20 cellular contexts compared by ENCODE assay signal in the genomic region with DNA sequence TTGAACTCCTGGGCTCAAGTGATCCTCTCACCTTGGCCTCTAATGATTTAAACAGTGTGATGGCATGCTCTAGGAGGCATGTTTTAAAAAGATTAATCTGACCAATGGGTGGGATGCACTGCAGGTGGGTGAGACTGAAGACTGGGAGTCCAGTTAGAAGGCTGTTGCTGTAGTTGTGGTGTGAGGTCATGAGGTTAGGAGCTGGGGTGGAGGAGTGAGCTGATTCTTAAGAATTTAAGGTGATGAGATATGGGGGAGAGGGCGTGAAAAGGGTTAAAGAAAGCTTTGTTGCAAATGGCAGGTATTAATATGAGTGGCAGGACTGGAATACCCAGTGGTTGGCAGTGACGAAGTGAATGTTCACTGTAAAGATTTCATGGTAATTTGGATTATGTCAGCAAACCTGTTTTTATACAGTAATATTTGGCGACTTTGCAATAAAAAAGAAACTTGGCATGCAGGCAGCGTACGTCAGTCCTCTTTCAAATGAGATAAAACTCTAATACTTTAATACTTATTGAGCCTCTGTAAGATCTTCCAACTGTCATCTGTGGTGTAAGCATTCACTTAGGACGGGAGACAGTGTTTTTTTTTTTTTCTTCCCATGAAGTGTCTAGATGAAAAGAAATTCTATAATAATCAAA.
DNase-seq lines count a peak whose midpoint lies in the region; ATAC-seq, FAIRE-seq and TF ChIP-seq lines count a peak whose summit lies in the region.
"Had no signal": no experiment of that assay in that cellular context is flagged by ENCODE, and none has a peak within 500 bp of the region (broad histone marks: within the 10 kb centered on the region; RNA-seq: fewer than 3 reads in every experiment).

No MANE protein-coding gene starts in this region.

- H3K4me3 ChIP-seq in K562, result no peak overlapping the region
- H3K4me3 ChIP-seq in smooth muscle cell, result no peak overlapping the region

- H3K9me1 ChIP-seq in K562 (ENCODE audit: control insufficient read depth, insufficient read depth, low read length), result no peaks in the 10 kb centered on the region

- no peak overlapping the region for H3K4me2 ChIP-seq in K562 (ENCODE audit: insufficient read depth, low read length)
- peak overlapping the region; percentile 31 for H3K4me2 ChIP-seq in smooth muscle cell

- H3K27me3 ChIP-seq in K562 (ENCODE audit: control insufficient read depth in 2 of 2, insufficient read depth in 2 of 2, low read length in 2 of 2) (no peaks in the 10 kb centered on the region), smooth muscle cell (ENCODE audit: low read depth) (no peaks in the 10 kb centered on the region)

- no peaks in the 10 kb centered on the region for H4K20me1 ChIP-seq in K562 (replicated peaks; ENCODE audit: control insufficient read depth, insufficient read depth, low read length)
- no peaks in the 10 kb centered on the region for H4K20me1 ChIP-seq in smooth muscle cell (ENCODE audit: low read depth)

- H3K9me3 ChIP-seq in K562 (replicated peaks; ENCODE audit: control insufficient read depth, insufficient read depth, low read depth, low read length), result 0 out of 2 replicates have a peak, but pooled peaks cover 3% of the 10 kb centered on the region
- no peaks in the 10 kb centered on the region for H3K9me3 ChIP-seq in smooth muscle cell (replicated peaks; ENCODE audit: low read depth)

- H3K4me3 Mint-ChIP-seq in nephron, result no peak overlapping the region
- H3K4me3 Mint-ChIP-seq: B cell; CD4-positive, alpha-beta T cell; HFFc6 had no signal

- FAIRE-seq in K562 (lab: Jason Lieb, UNC), result no peak
- FAIRE-seq: H54 had no signal

- BruUV-seq in K562 (replicated peaks; lab: Mats Ljungman, UMichigan), result no TSS peak

- H3K27ac ChIP-seq in K562 (ENCODE audit: extremely low read depth, low read depth, low read length) (no peak overlapping the region), smooth muscle cell (ENCODE audit: low read depth) (peak overlapping the region; percentile 29)

- ATAC-seq in K562 (no peak), HG02981 (IDR thresholded peaks at IDR 0.05; ENCODE audit: unreplicated experiment) (no peak), GM19467 (IDR thresholded peaks at IDR 0.05; ENCODE audit: unreplicated experiment) (no peak)

- H2AFZ ChIP-seq in K562 (ENCODE audit: low read depth, low read length) (no peak overlapping the region), smooth muscle cell (ENCODE audit: low read depth) (no peak overlapping the region)

- intact Hi-C loops in K562 (cut with micrococcal nuclease), result no loop called here

- TF ChIP-seq CTCF in K562 (IDR thresholded peaks at IDR 0.05 in 2 of 3, conservative IDR thresholded peaks at IDR 0.05 in 1 of 3; ENCODE audit: insufficient read depth in 2 of 3, low read depth in 1 of 3, low read length in 3 of 3), result no peak
- TF ChIP-seq CTCF in nephron (IDR thresholded peaks at IDR 0.05; ENCODE audit: unreplicated experiment in 3 of 3), result no peak
- TF ChIP-seq CTCF in smooth muscle cell (IDR thresholded peaks at IDR 0.05; ENCODE audit: borderline replicate concordance, insufficient read depth, poor library complexity, severe bottlenecking), result no peak

- no peaks in the 10 kb centered on the region for H3K36me3 Mint-ChIP-seq in nephron (ENCODE audit: low read depth)

- H3K9ac ChIP-seq in K562 (ENCODE audit: insufficient read depth in 1 of 2, low read depth in 2 of 2, low read length in 2 of 2) (no peak overlapping the region), smooth muscle cell (ENCODE audit: low read depth) (no peak overlapping the region)

- peaks cover 16% of the 10 kb centered on the region for H3K4me1 Mint-ChIP-seq in nephron
- H3K4me1 Mint-ChIP-seq: B cell had no signal

- peaks cover 9% of the 10 kb centered on the region for H3K9me3 Mint-ChIP-seq in nephron
- H3K9me3 Mint-ChIP-seq: HFFc6 had no signal

- H3F3A ChIP-seq in smooth muscle cell (ENCODE audit: low read depth), result no peaks in the 10 kb centered on the region

- CTCF ChIA-PET in K562 (lab: Yijun Ruan, JAX; ENCODE audit: low intra/inter-chr PET ratio), result no interaction called here

- in situ Hi-C loops in K562 (cut with MboI), result no loop called here

- no peak for TF ChIP-seq RAD21 in K562 (CRISPR knock-in tag; conservative IDR thresholded peaks at IDR 0.05 in 1 of 2, IDR thresholded peaks at IDR 0.05 in 1 of 2)

- no peaks in the 10 kb centered on the region for H3K27me3 Mint-ChIP-seq in nephron (ENCODE audit: low read depth)
- H3K27me3 Mint-ChIP-seq: B cell; CD4-positive, alpha-beta T cell had no signal

- H3K36me3 ChIP-seq in K562 (ENCODE audit: control insufficient read depth, insufficient read depth, low read length) (no peaks in the 10 kb centered on the region), smooth muscle cell (ENCODE audit: low read depth) (no peaks in the 10 kb centered on the region)

- no peak for TF ChIP-seq EP300 in K562 (IDR thresholded peaks at IDR 0.05; ENCODE audit: low read length)

- POLR2A ChIA-PET in K562 (lab: Yijun Ruan, JAX), result no interaction called here

- TF ChIP-seq POLR2A in K562 (conservative IDR thresholded peaks at IDR 0.05), result no peak

- DNase-seq in NCI-H82 treated with DMSO at 0.1 percent for 48 hours (lab: John Stamatoyannopoulos, UW; ENCODE audit: unreplicated experiment) (peak; percentile 83), K562 (ENCODE audit: extremely low read depth in 1 of 4, low spot score in 3 of 4) (no peak), smooth muscle cell (lab: John Stamatoyannopoulos, UW; ENCODE audit: unreplicated experiment) (no peak)
- no peak for DNase-seq in activated T-cell treated with anti-CD3 and anti-CD28 coated beads, Interleukin-2, amount 50 U/mL, for 48 hours
- DNase-seq: ACHN; CD4-positive, alpha-beta T cell; DMS53; HFFc6; IMR-90; Kasumi-1; NCI-H1105; NCI-H1694; NCI-H226; NCI-H526 treated with DMSO at 0.1 percent for 48 hours; NK-92 treated with Interleukin-12 subunit alpha and Interleukin-12 subunit beta, amount 100 ng/mL, for 24 hours had no signal

- peak overlapping the region; percentile 12 to 22 (median 20) for H3K27ac Mint-ChIP-seq in nephron
- H3K27ac Mint-ChIP-seq: B cell; CD4-positive, alpha-beta T cell; HFFc6 had no signal

- H3K79me2 ChIP-seq in K562 (ENCODE audit: control insufficient read depth, insufficient read depth, low read length) (no peaks in the 10 kb centered on the region), smooth muscle cell (ENCODE audit: low read depth) (no peaks in the 10 kb centered on the region)

- H3K4me1 ChIP-seq in K562 (replicated peaks in 1 of 2; ENCODE audit: control insufficient read depth in 2 of 2, insufficient read depth in 2 of 2, low read length in 2 of 2), result peaks cover 4 to 28% of the 10 kb centered on the region in 2 experiments; a peak in 3 of 5 replicates
- H3K4me1 ChIP-seq in smooth muscle cell (ENCODE audit: low read depth), result no peaks in the 10 kb centered on the region

- WGBS in K562 (ENCODE audit: insufficient coverage, low coverage, missing lambda C conversion rate), result 46% methylated on average over 6 of the region's 6 CpGs
- WGBS in smooth muscle cell (ENCODE audit: low lambda C conversion rate), result 25% methylated on average over 6 of the region's 6 CpGs

TF ChIP-seq in K562, 482 proteins besides CTCF, POLR2A, EP300 and RAD21 (continues in another document):
- TF ChIP-seq KAT7 (CRISPR knock-in tag; IDR thresholded peaks at IDR 0.05; ENCODE audit: borderline replicate concordance) (no peak), U2AF2 (optimal IDR thresholded peaks at IDR 0.05; ENCODE audit: low read depth, low read length) (no peak), PHF8 (IDR thresholded peaks at IDR 0.05; ENCODE audit: borderline replicate concordance, low read length) (no peak), ZNF224 (CRISPR knock-in tag; IDR thresholded peaks at IDR 0.05) (no peak), ATF4 (CRISPR knock-in tag; IDR thresholded peaks at IDR 0.05) (no peak), BHLHE40 (IDR thresholded peaks at IDR 0.05; ENCODE audit: low read length) (no peak), ILF3 (IDR thresholded peaks at IDR 0.05; ENCODE audit: borderline replicate concordance) (no peak), SMAD4 (CRISPR knock-in tag; conservative IDR thresholded peaks at IDR 0.05) (no peak), LARP7 (IDR thresholded peaks at IDR 0.05) (0 out of 2 replicates have a peak, but pooled peaks have one; percentile 62), DPF2 (IDR thresholded peaks at IDR 0.05) (no peak), NR3C1 (CRISPR knock-in tag; IDR thresholded peaks at IDR 0.05) (no peak), TRIM24 (IDR thresholded peaks at IDR 0.05) (0 out of 4 replicates have a peak, but pooled peaks of 1 of the 2 experiments have one; percentile 12)
- TF ChIP-seq, protein P1, sequence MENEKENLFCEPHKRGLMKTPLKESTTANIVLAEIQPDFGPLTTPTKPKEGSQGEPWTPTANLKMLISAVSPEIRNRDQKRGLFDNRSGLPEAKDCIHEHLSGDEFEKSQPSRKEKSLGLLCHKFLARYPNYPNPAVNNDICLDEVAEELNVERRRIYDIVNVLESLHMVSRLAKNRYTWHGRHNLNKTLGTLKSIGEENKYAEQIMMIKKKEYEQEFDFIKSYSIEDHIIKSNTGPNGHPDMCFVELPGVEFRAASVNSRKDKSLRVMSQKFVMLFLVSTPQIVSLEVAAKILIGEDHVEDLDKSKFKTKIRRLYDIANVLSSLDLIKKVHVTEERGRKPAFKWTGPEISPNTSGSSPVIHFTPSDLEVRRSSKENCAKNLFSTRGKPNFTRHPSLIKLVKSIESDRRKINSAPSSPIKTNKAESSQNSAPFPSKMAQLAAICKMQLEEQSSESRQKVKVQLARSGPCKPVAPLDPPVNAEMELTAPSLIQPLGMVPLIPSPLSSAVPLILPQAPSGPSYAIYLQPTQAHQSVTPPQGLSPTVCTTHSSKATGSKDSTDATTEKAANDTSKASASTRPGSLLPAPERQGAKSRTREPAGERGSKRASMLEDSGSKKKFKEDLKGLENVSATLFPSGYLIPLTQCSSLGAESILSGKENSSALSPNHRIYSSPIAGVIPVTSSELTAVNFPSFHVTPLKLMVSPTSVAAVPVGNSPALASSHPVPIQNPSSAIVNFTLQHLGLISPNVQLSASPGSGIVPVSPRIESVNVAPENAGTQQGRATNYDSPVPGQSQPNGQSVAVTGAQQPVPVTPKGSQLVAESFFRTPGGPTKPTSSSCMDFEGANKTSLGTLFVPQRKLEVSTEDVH (IDR thresholded peaks at IDR 0.05; ENCODE audit: low read depth, partially characterized antibody), result no peak
